8 cellular contexts compared by ENCODE assay signal in the genomic region with DNA sequence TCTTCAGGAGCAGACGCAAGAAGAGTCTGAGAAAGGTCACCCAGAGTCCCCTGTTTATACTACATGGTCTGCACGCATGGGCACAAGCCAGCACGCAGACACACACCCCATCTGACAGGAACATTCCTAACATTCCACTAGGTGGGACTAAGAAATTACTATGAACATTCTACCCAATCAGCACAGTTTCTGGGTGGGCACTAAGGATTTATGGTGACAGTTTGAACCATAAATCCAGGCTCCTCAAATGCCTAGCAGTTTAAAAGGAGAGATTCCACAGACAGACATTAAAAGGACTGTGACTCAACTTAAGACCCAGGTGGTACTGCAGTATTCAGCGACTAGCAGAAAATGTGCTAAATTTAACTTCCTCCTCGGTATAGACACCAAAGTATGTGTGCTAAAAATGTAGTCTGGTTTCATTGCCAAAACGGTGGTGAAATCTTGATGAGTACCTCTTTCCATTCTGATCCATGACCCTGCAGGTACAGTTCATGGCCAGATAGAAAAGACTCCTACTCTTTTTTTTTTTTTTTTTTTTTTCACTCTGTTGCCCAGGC. TPM values are rescaled to one million over a fixed set of nuclear protein-coding genes. Genes with fewer than 3 reads are reported as not detected.
A peak's percentile ranks its signal among the peaks of the same experiment; 100 is the strongest.
DNase-seq lines count a peak whose midpoint lies in the region; TF ChIP-seq lines count a peak whose summit lies in the region.

No MANE protein-coding gene starts in this region.

- H3K4me1 Mint-ChIP-seq in activated CD4-positive, alpha-beta T cell treated with anti-CD3 and anti-CD28 coated beads, Interleukin-2, amount 10 ng/mL, durations not matched to agents 24 days and 14 days, result no peaks in the 10 kb centered on the region
- no peaks in the 10 kb centered on the region for H3K4me1 Mint-ChIP-seq in immature natural killer cell

- H3K4me3 Mint-ChIP-seq in activated CD4-positive, alpha-beta T cell treated with anti-CD3 and anti-CD28 coated beads, Interleukin-2, amount 10 ng/mL, durations not matched to agents 24 days and 14 days, result no peak overlapping the region
- H3K4me3 Mint-ChIP-seq in immature natural killer cell, result no peak overlapping the region

- H3K27ac ChIP-seq in BLaER1 (no peak overlapping the region), mesodermal cell (ENCODE audit: low read depth, low read length, severe bottlenecking) (peak overlapping the region; percentile 93)

- intact Hi-C loops in activated CD4-positive, alpha-beta T cell treated with anti-CD3 and anti-CD28 coated beads, Interleukin-2, amount 10 ng/mL, durations not matched to agents 24 days and 14 days (cut with micrococcal nuclease), result no loop called here

- H3K27me3 Mint-ChIP-seq in activated CD4-positive, alpha-beta T cell treated with anti-CD3 and anti-CD28 coated beads, Interleukin-2, amount 10 ng/mL, durations not matched to agents 24 days and 14 days, result peaks cover 5% of the 10 kb centered on the region
- peaks cover 0 to 2% (median 2%) of the 10 kb centered on the region in 3 donors for H3K27me3 Mint-ChIP-seq in immature natural killer cell (ENCODE audit: low read depth in 3 of 3)

- H3K36me3 Mint-ChIP-seq in activated CD4-positive, alpha-beta T cell treated with anti-CD3 and anti-CD28 coated beads, Interleukin-2, amount 10 ng/mL, durations not matched to agents 24 days and 14 days (ENCODE audit: low read depth), result peaks cover 20% of the 10 kb centered on the region
- H3K36me3 Mint-ChIP-seq in immature natural killer cell, result peaks cover 14 to 42% (median 18%) of the 10 kb centered on the region in 3 donors

- H3K4me3 ChIP-seq in BLaER1, result no peak overlapping the region
- no peak overlapping the region for H3K4me3 ChIP-seq in cardiac fibroblast (replicated peaks in 1 of 2; ENCODE audit: low read depth in 2 of 2, low read length in 2 of 2)
- H3K4me3 ChIP-seq in mesodermal cell (ENCODE audit: extremely low read depth, insufficient read depth, low read length, poor library complexity, severe bottlenecking), result no peak overlapping the region

- H3K4me2 ChIP-seq in BLaER1, result peak overlapping the region; percentile 50

- TF ChIP-seq CTCF in cardiac fibroblast (IDR thresholded peaks at IDR 0.05; ENCODE audit: low read depth, low read length), result no peak

- no peaks in the 10 kb centered on the region for H3K9me3 Mint-ChIP-seq in activated CD4-positive, alpha-beta T cell treated with anti-CD3 and anti-CD28 coated beads, Interleukin-2, amount 10 ng/mL, durations not matched to agents 24 days and 14 days
- no peaks in the 10 kb centered on the region for H3K9me3 Mint-ChIP-seq in immature natural killer cell

- no peaks in the 10 kb centered on the region for H3K27me3 ChIP-seq in BLaER1

- H3K27ac Mint-ChIP-seq in activated CD4-positive, alpha-beta T cell treated with anti-CD3 and anti-CD28 coated beads, Interleukin-2, amount 10 ng/mL, durations not matched to agents 24 days and 14 days, result no peak overlapping the region
- H3K27ac Mint-ChIP-seq in immature natural killer cell, result no peak overlapping the region

- WGBS in mesodermal cell (ENCODE audit: insufficient coverage in 2 of 2), 2 experiments, result 50% methylated on average over 2 to 3 of the region's 6 CpGs

- no peak overlapping the region for H3K9ac ChIP-seq in BLaER1

- DNase-seq in cardiac fibroblast (ENCODE audit: low read depth in 2 of 2) (peak; percentile 89 to 94), DMS79 treated with DMSO at 0.1 percent for 48 hours (lab: John Stamatoyannopoulos, UW) (no peak), SKM-1 treated with dmso at 0.1 percent for 144 hours (lab: John Stamatoyannopoulos, UW; ENCODE audit: unreplicated experiment) (no peak), immature natural killer cell (no peak)
- DNase-seq in activated CD4-positive, alpha-beta T cell treated with anti-CD3 and anti-CD28 coated beads, Interleukin-2, amount 10 ng/mL, durations not matched to agents 24 days and 14 days, result no peak

- H3K36me3 ChIP-seq in BLaER1, result peaks cover 31% of the 10 kb centered on the region
- H3K36me3 ChIP-seq in mesodermal cell (ENCODE audit: control insufficient read depth, insufficient read depth, low read length), result peaks cover 21% of the 10 kb centered on the region

- no peaks in the 10 kb centered on the region for H4K20me1 ChIP-seq in BLaER1

- no peak for TF ChIP-seq RAD21 in Ishikawa (IDR thresholded peaks at IDR 0.05; ENCODE audit: low read depth)

- H3K9me3 ChIP-seq in BLaER1, result no peaks in the 10 kb centered on the region
- no peaks in the 10 kb centered on the region for H3K9me3 ChIP-seq in mesodermal cell (ENCODE audit: control insufficient read depth, low read length)

- peaks cover 19% of the 10 kb centered on the region for H3K4me1 ChIP-seq in BLaER1
- peaks cover 18% of the 10 kb centered on the region for H3K4me1 ChIP-seq in mesodermal cell (ENCODE audit: control insufficient read depth, insufficient read depth, low read length, poor library complexity, severe bottlenecking)

- peak; percentile 82 for TF ChIP-seq EP300 in Ishikawa (IDR thresholded peaks at IDR 0.05; ENCODE audit: borderline replicate concordance)

TF ChIP-seq in Ishikawa, 13 proteins besides CTCF, POLR2A, EP300 and RAD21:
- peak; percentile 98 for TF ChIP-seq TEAD4 (IDR thresholded peaks at IDR 0.05)
- 0 out of 2 replicates have a peak, but pooled peaks have one; percentile 39 for TF ChIP-seq ZBTB7A (IDR thresholded peaks at IDR 0.05; ENCODE audit: low read depth)
- TF ChIP-seq CREB1 (IDR thresholded peaks at IDR 0.05; ENCODE audit: low read depth), result no peak
- TF ChIP-seq, protein P1, sequence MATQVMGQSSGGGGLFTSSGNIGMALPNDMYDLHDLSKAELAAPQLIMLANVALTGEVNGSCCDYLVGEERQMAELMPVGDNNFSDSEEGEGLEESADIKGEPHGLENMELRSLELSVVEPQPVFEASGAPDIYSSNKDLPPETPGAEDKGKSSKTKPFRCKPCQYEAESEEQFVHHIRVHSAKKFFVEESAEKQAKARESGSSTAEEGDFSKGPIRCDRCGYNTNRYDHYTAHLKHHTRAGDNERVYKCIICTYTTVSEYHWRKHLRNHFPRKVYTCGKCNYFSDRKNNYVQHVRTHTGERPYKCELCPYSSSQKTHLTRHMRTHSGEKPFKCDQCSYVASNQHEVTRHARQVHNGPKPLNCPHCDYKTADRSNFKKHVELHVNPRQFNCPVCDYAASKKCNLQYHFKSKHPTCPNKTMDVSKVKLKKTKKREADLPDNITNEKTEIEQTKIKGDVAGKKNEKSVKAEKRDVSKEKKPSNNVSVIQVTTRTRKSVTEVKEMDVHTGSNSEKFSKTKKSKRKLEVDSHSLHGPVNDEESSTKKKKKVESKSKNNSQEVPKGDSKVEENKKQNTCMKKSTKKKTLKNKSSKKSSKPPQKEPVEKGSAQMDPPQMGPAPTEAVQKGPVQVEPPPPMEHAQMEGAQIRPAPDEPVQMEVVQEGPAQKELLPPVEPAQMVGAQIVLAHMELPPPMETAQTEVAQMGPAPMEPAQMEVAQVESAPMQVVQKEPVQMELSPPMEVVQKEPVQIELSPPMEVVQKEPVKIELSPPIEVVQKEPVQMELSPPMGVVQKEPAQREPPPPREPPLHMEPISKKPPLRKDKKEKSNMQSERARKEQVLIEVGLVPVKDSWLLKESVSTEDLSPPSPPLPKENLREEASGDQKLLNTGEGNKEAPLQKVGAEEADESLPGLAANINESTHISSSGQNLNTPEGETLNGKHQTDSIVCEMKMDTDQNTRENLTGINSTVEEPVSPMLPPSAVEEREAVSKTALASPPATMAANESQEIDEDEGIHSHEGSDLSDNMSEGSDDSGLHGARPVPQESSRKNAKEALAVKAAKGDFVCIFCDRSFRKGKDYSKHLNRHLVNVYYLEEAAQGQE (IDR thresholded peaks at IDR 0.05; ENCODE audit: low read depth), result no peak
- TF ChIP-seq TAF1 (IDR thresholded peaks at IDR 0.05; ENCODE audit: low read depth), result no peak; the same call in 1 of the 2 replicates
- no peak for TF ChIP-seq EGR1 (IDR thresholded peaks at IDR 0.05)
- peak; percentile 66 for TF ChIP-seq CEBPB (IDR thresholded peaks at IDR 0.05)
- TF ChIP-seq TCF12 (IDR thresholded peaks at IDR 0.05; ENCODE audit: low read depth), result peak; percentile 89
- TF ChIP-seq, protein P2, sequence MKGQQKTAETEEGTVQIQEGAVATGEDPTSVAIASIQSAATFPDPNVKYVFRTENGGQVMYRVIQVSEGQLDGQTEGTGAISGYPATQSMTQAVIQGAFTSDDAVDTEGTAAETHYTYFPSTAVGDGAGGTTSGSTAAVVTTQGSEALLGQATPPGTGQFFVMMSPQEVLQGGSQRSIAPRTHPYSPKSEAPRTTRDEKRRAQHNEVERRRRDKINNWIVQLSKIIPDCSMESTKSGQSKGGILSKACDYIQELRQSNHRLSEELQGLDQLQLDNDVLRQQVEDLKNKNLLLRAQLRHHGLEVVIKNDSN (IDR thresholded peaks at IDR 0.05), result 0 out of 2 replicates have a peak, but pooled peaks have one; percentile 11
- peak; percentile 45; the same call in 1 of the 2 replicates for TF ChIP-seq FOXM1 (IDR thresholded peaks at IDR 0.05; ENCODE audit: borderline replicate concordance, low read depth)
- no peak for TF ChIP-seq YY1 (IDR thresholded peaks at IDR 0.05; ENCODE audit: low read depth)
- TF ChIP-seq, protein P3, sequence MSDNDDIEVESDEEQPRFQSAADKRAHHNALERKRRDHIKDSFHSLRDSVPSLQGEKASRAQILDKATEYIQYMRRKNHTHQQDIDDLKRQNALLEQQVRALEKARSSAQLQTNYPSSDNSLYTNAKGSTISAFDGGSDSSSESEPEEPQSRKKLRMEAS (IDR thresholded peaks at IDR 0.05), result peak; percentile 88
- TF ChIP-seq NFIC (IDR thresholded peaks at IDR 0.05), result peak; percentile 67

RNA-seq across cellular contexts. Expression of a gene that starts 16.2 kb away (rescaled TPM):
- polyA plus RNA-seq in mesodermal cell (2013, experiment 1 of 2), result 22.8 TPM
- polyA plus RNA-seq in mesodermal cell (2013, experiment 2 of 2), result 20.2 TPM
- 9.7 and 10.3 TPM in 2 replicates for total RNA-seq in activated CD4-positive, alpha-beta T cell treated with anti-CD3 and anti-CD28 coated beads, Interleukin-2, amount 10 ng/mL, durations not matched to agents 24 days and 14 days
- 10 to 100 TPM; 16.2 to 37.5 (median 30.8) TPM for polyA plus RNA-seq in immature natural killer cell

RNA-seq across cellular contexts. Expression of a gene that starts 25.3 kb away (rescaled TPM):
- 318 TPM for polyA plus RNA-seq in mesodermal cell (2013, experiment 1 of 2)
- polyA plus RNA-seq in mesodermal cell (2013, experiment 2 of 2), result 281 TPM
- 255 and 266 TPM in 2 replicates for total RNA-seq in activated CD4-positive, alpha-beta T cell treated with anti-CD3 and anti-CD28 coated beads, Interleukin-2, amount 10 ng/mL, durations not matched to agents 24 days and 14 days
- polyA plus RNA-seq in immature natural killer cell, result 100 to 1,000 TPM; 602 to 622 (median 602) TPM

RNA-seq across cellular contexts. Expression of a gene that starts 29.8 kb away (rescaled TPM):
- polyA plus RNA-seq in mesodermal cell (2013, experiment 1 of 2), result not detected
- not detected for polyA plus RNA-seq in mesodermal cell (2013, experiment 2 of 2)
- total RNA-seq in activated CD4-positive, alpha-beta T cell treated with anti-CD3 and anti-CD28 coated beads, Interleukin-2, amount 10 ng/mL, durations not matched to agents 24 days and 14 days, result not detected in 2 replicates
- not detected for polyA plus RNA-seq in immature natural killer cell

Comparison
In these comparisons a context has a peak if more than half of its experiments do, and no peak if none do; other contexts are left out.
1. DNase-seq: peak in cardiac fibroblast (2 of 2); none in DMS79 treated with DMSO at 0.1 percent for 48 hours (single experiment), SKM-1 treated with dmso at 0.1 percent for 144 hours (single experiment), activated CD4-positive, alpha-beta T cell treated with anti-CD3 and anti-CD28 coated beads, Interleukin-2, amount 10 ng/mL, durations not matched to agents 24 days and 14 days (single experiment) and immature natural killer cell (0 of 3).